28 cellular contexts compared by ENCODE assay signal in genomic region chr5:149048806-149049205, GRCh38. TPM values are rescaled to one million over a fixed set of nuclear protein-coding genes. Genes with fewer than 3 reads are reported as not detected.
"Had no signal": no experiment of that assay in that cellular context is flagged by ENCODE, and none has a peak within 500 bp of the region (broad histone marks: within the 10 kb centered on the region; RNA-seq: fewer than 3 reads in every experiment).

No MANE protein-coding gene starts in this region.

- ATAC-seq: activated CD8-positive, alpha-beta memory T cell treated with anti-CD3 and anti-CD28 coated beads, Interleukin-2, amount 10 ng/mL, durations not matched to agents 7 days and 5 days; activated CD8-positive, alpha-beta T cell treated with anti-CD3 and anti-CD28 coated beads, Interleukin-2, amount 10 ng/mL, durations not matched to agents 7 days and 5 days; activated naive CD8-positive, alpha-beta T cell treated with anti-CD3 and anti-CD28 coated beads, Interleukin-2, amount 50 U/mL, for 24 hours; body of pancreas; effector memory CD8-positive, alpha-beta T cell; heart left ventricle; pancreas; stimulated activated naive B cell treated with anti-CD40 and anti-IgM and Interleukin-4, amounts not matched to agents 10 μg/mL and 1 μg/mL and 100 μg/mL, for 72 hours; T-helper 17 cell; WTC11 had no signal

- H3K36me3 ChIP-seq: colonic mucosa, pancreas, prostate gland, stomach, suprapubic skin had no signal

- H3K9me3 ChIP-seq: body of pancreas, colonic mucosa, heart left ventricle, left ventricle myocardium inferior, pancreas, prostate gland, stomach, suprapubic skin, tibial nerve had no signal

- H3K27ac ChIP-seq: body of pancreas, colonic mucosa, heart left ventricle, left ventricle myocardium inferior, pancreas, prostate gland, stomach, suprapubic skin, tibial nerve had no signal

- H3K4me1 ChIP-seq: body of pancreas, colonic mucosa, pancreas, prostate gland had no signal

- DNase-seq: activated CD4-positive, alpha-beta T cell treated with anti-CD3 and anti-CD28 coated beads for 1 hour; activated CD8-positive, alpha-beta memory T cell treated with anti-CD3 and anti-CD28 coated beads, Interleukin-2, amount 10 ng/mL, durations not matched to agents 7 days and 5 days; activated CD8-positive, alpha-beta T cell treated with anti-CD3 and anti-CD28 coated beads, Interleukin-2, amount 10 ng/mL, durations not matched to agents 7 days and 5 days; activated naive CD8-positive, alpha-beta T cell treated with anti-CD3 and anti-CD28 coated beads, Interleukin-2, amount 50 U/mL, for 24 hours; activated T-cell treated with anti-CD3 and anti-CD28 coated beads, Interleukin-2, amount 50 U/mL, for 48 hours; body of pancreas; cerebellar nuclear complex; colonic mucosa; effector memory CD8-positive, alpha-beta T cell; heart left ventricle; hypothalamus; immature natural killer cell; kidney; left ventricle myocardium inferior; naive B cell; nucleus accumbens; pancreas; stimulated activated CD4-positive, alpha-beta T cell treated with anti-CD3 and anti-CD28 coated beads, Interleukin-15, amount 100 ng/mL, for 24 hours; stimulated activated CD4-positive, alpha-beta T cell treated with anti-CD3 and anti-CD28 coated beads, Interleukin-2, amount 100 ng/mL, for 24 hours; stimulated activated naive B cell treated with anti-CD40 and anti-IgM and Interleukin-4, amounts not matched to agents 10 μg/mL and 1 μg/mL and 100 μg/mL, for 72 hours; stomach; T-helper 17 cell had no signal

- H3K4me3 ChIP-seq: body of pancreas, colonic mucosa, heart left ventricle, left ventricle myocardium inferior, pancreas, prostate gland, stomach, suprapubic skin, tibial nerve had no signal

- H3K27me3 ChIP-seq: body of pancreas, colonic mucosa, heart left ventricle, pancreas, stomach, suprapubic skin, tibial nerve had no signal

RNA-seq across cellular contexts. Expression of gene SH3TC2, which starts 14.1 kb away (rescaled TPM):
- total RNA-seq: activated CD8-positive, alpha-beta memory T cell treated with anti-CD3 and anti-CD28 coated beads, Interleukin-2, amount 10 ng/mL, durations not matched to agents 7 days and 5 days; activated CD8-positive, alpha-beta T cell treated with anti-CD3 and anti-CD28 coated beads, Interleukin-2, amount 10 ng/mL, durations not matched to agents 7 days and 5 days; activated T-helper 2 cell treated with anti-CD3 and anti-CD28 coated beads, Interferon-gamma antibody, Interleukin-2, Interleukin-4, amounts not matched to agents 10 μg/mL and 5 μg/mL and 100 μg/mL, durations not matched to agents 14 hours and 24 hours and 36 hours had no signal
- polyA plus RNA-seq: neural cell had no signal
